ENCODE assay signal across 8 cellular contexts in genomic region chr16:3087243-3087791, GRCh38. TPM values are rescaled to one million over a fixed set of nuclear protein-coding genes. Genes with fewer than 3 reads are reported as not detected.
DNase-seq lines count a peak whose midpoint lies in the region; ATAC-seq and TF ChIP-seq lines count a peak whose summit lies in the region.
"Had no signal": no experiment of that assay in that cellular context is flagged by ENCODE, and none has a peak within 500 bp of the region (broad histone marks: within the 10 kb centered on the region; RNA-seq: fewer than 3 reads in every experiment).

No MANE protein-coding gene starts in this region.

- no peaks in the 10 kb centered on the region for H3K9me2 ChIP-seq in hepatocyte (replicated peaks; ENCODE audit: insufficient read depth)
- H3K9me2 ChIP-seq in GM23248 (ENCODE audit: insufficient read depth) = no peaks in the 10 kb centered on the region

- H3F3A ChIP-seq in smooth muscle cell (ENCODE audit: low read depth) (no peaks in the 10 kb centered on the region), GM23248 (ENCODE audit: insufficient read depth) (no peaks in the 10 kb centered on the region)

- peaks cover 32% of the 10 kb centered on the region for H3K36me3 Mint-ChIP-seq in WTC11

- H3K4me2 ChIP-seq in hepatocyte (peak overlapping the region; percentile 51), smooth muscle cell (peak overlapping the region; percentile 58), GM23248 (ENCODE audit: unreplicated experiment) (no peak overlapping the region)

- H3K79me2 ChIP-seq in hepatocyte = no peaks in the 10 kb centered on the region
- H3K79me2 ChIP-seq in smooth muscle cell (ENCODE audit: low read depth) = no peaks in the 10 kb centered on the region
- no peaks in the 10 kb centered on the region for H3K79me2 ChIP-seq in GM23248 (ENCODE audit: insufficient read depth)

- H3K27ac Mint-ChIP-seq in WTC11 = peak overlapping the region; percentile 84

- H3K9ac ChIP-seq in smooth muscle cell (ENCODE audit: low read depth) (no peak overlapping the region), GM23248 (no peak overlapping the region)

- no peak overlapping the region for H2AFZ ChIP-seq in hepatocyte
- peak overlapping the region; percentile 17 for H2AFZ ChIP-seq in smooth muscle cell (ENCODE audit: low read depth)
- no peak overlapping the region for H2AFZ ChIP-seq in GM23248

- H3K4me3 Mint-ChIP-seq in WTC11 = no peak overlapping the region

- in situ Hi-C loops in GM13977 (cut with MboI; ENCODE audit: low pct_unique_long_range_greater_than_20kb, low sequenced_read_pairs, unreplicated experiment) (no loop called here), GM23248 (cut with MboI) (no loop called here)

- POLR2A ChIA-PET in WTC11 (lab: Charles Lee) = interaction anchor here (1.0 to 1.9 kb wide), 6 partner anchors 11 to 59 kb away, joined by 3 to 12 read pairs (median 4); partner anchors contain the start of genes ZNF205 and ZSCAN10

- H3K4me3 ChIP-seq in hepatocyte = no peak overlapping the region
- no peak overlapping the region for H3K4me3 ChIP-seq in smooth muscle cell
- no peak overlapping the region for H3K4me3 ChIP-seq in GM23248

- TF ChIP-seq CTCF in GM13977 (IDR thresholded peaks at IDR 0.05; ENCODE audit: extremely low read depth, insufficient read depth, missing control alignments) (peak; percentile 57), WTC11 (IDR thresholded peaks at IDR 0.05) (no peak), hepatocyte (IDR thresholded peaks at IDR 0.05; ENCODE audit: poor library complexity) (no peak), smooth muscle cell (IDR thresholded peaks at IDR 0.05; ENCODE audit: borderline replicate concordance, insufficient read depth, poor library complexity, severe bottlenecking) (no peak)

- H4K20me1 ChIP-seq in hepatocyte (ENCODE audit: insufficient read depth, poor library complexity, severe bottlenecking) (no peaks in the 10 kb centered on the region), smooth muscle cell (ENCODE audit: low read depth) (no peaks in the 10 kb centered on the region), GM23248 (ENCODE audit: insufficient read depth) (no peaks in the 10 kb centered on the region)

- peaks cover 21% of the 10 kb centered on the region for H3K4me1 Mint-ChIP-seq in WTC11

- DNase-seq in GM13977 (ENCODE audit: low spot score) = peak; percentile 31
- peak; percentile 50 for DNase-seq in WTC11 (ENCODE audit: low spot score)
- no peak for DNase-seq in hepatocyte (ENCODE audit: low spot score)
- no peak for DNase-seq in smooth muscle cell (lab: John Stamatoyannopoulos, UW; ENCODE audit: unreplicated experiment)
- DNase-seq in GM23248 = no peak
- DNase-seq in DMS153 (lab: John Stamatoyannopoulos, UW) = no peak
- DNase-seq: glutamatergic neuron had no signal

- no peaks in the 10 kb centered on the region for H3K9me3 Mint-ChIP-seq in WTC11

- H3K27ac ChIP-seq in hepatocyte (peak overlapping the region; percentile 65), smooth muscle cell (ENCODE audit: low read depth) (no peak overlapping the region), GM23248 (no peak overlapping the region)

- ATAC-seq in WTC11 (peak; percentile 49), HG03571 (IDR thresholded peaks at IDR 0.05; ENCODE audit: unreplicated experiment) (no peak)

- no peaks in the 10 kb centered on the region for H3K27me3 Mint-ChIP-seq in WTC11 (ENCODE audit: low read depth)

- CTCF ChIA-PET in WTC11 (lab: Charles Lee) = interaction anchor here (0.8 to 5.2 kb wide), 14 partner anchors 9 to 113 kb away, joined by 3 to 52 read pairs (median 6); partner anchors contain the start of gene ZSCAN10

- H3K9me3 ChIP-seq in hepatocyte (ENCODE audit: low read depth) (no peaks in the 10 kb centered on the region), smooth muscle cell (replicated peaks; ENCODE audit: low read depth) (no peaks in the 10 kb centered on the region), GM23248 (ENCODE audit: low read depth) (no peaks in the 10 kb centered on the region)

- H3K4me1 ChIP-seq in hepatocyte (ENCODE audit: insufficient read depth) = peaks cover 7% of the 10 kb centered on the region
- H3K4me1 ChIP-seq in smooth muscle cell (ENCODE audit: low read depth) = no peaks in the 10 kb centered on the region
- H3K4me1 ChIP-seq in GM23248 (ENCODE audit: insufficient read depth) = no peaks in the 10 kb centered on the region

- H3K27me3 ChIP-seq in hepatocyte (no peaks in the 10 kb centered on the region), smooth muscle cell (ENCODE audit: low read depth) (no peaks in the 10 kb centered on the region), GM23248 (replicated peaks; ENCODE audit: insufficient read depth) (peaks cover 14% of the 10 kb centered on the region; the same call in 1 of the 2 replicates)

- WGBS in hepatocyte (ENCODE audit: low lambda C conversion rate, missing lambda C conversion rate) = 88% methylated on average over 12 of the region's 12 CpGs
- 73% methylated on average over 12 of the region's 12 CpGs for WGBS in smooth muscle cell (ENCODE audit: low lambda C conversion rate)
- 74 to 79% methylated on average over 12 of the region's 12 CpGs for WGBS in GM23248 (ENCODE audit: low coverage in 1 of 2, low lambda C conversion rate in 2 of 2, missing lambda C conversion rate in 2 of 2), 2 experiments

- H3K36me3 ChIP-seq in hepatocyte (replicated peaks; ENCODE audit: insufficient read depth, low read depth) = no peaks in the 10 kb centered on the region
- H3K36me3 ChIP-seq in smooth muscle cell (ENCODE audit: low read depth) = no peaks in the 10 kb centered on the region
- no peaks in the 10 kb centered on the region for H3K36me3 ChIP-seq in GM23248 (ENCODE audit: low read depth)

TF ChIP-seq in WTC11, 78 proteins besides CTCF, POLR2A, EP300 and RAD21 (continues in another document):
- TF ChIP-seq FOXJ3 (CRISPR knock-in tag; IDR thresholded peaks at IDR 0.05; ENCODE audit: borderline replicate concordance) = no peak
- 0 out of 2 replicates have a peak, but pooled peaks have one; percentile 18 for TF ChIP-seq TEAD4 (CRISPR knock-in tag; IDR thresholded peaks at IDR 0.05)
- TF ChIP-seq GABPB1 (CRISPR knock-in tag; IDR thresholded peaks at IDR 0.05) = no peak
- 0 out of 2 replicates have a peak, but pooled peaks have one; percentile 22 for TF ChIP-seq HMGXB4 (CRISPR knock-in tag; IDR thresholded peaks at IDR 0.05)
- TF ChIP-seq ZNF263 (CRISPR knock-in tag; IDR thresholded peaks at IDR 0.05; ENCODE audit: low read depth) = no peak

RNA-seq across cellular contexts. Expression of gene ZSCAN10, which starts 11.8 kb away (rescaled TPM):
- total RNA-seq in WTC11 (2021) = 263 to 286 TPM (median 271 TPM) in 3 replicates
- not detected in 2 replicates for total RNA-seq in hepatocyte
- not detected in 2 replicates for polyA plus RNA-seq in hepatocyte
- not detected in 2 replicates for total RNA-seq in smooth muscle cell
- polyA plus RNA-seq in smooth muscle cell = 0.30 TPM in 1 of 2 replicates, not detected in the other
- total RNA-seq in GM23248 (2014; rRNA removed; shearing (Covaris generic)) = not detected in 2 replicates
- 0.08 TPM in 1 of 2 replicates, not detected in the other for polyA plus RNA-seq in GM23248 (2016; fragmentation: Nextera tagmentation; extraction: Ambion mirVana)

RNA-seq across cellular contexts. Expression of gene IL32, which starts 21.9 kb away (rescaled TPM):
- total RNA-seq in WTC11 (2021) = 3.5 to 4.7 TPM (median 3.6 TPM) in 3 replicates
- total RNA-seq in hepatocyte = 82.0 and 110 TPM in 2 replicates
- 124 and 131 TPM in 2 replicates for polyA plus RNA-seq in hepatocyte
- 25.1 and 26.3 TPM in 2 replicates for total RNA-seq in smooth muscle cell
- 27.7 and 35.0 TPM in 2 replicates for polyA plus RNA-seq in smooth muscle cell
- total RNA-seq in GM23248 (2014; rRNA removed; shearing (Covaris generic)) = 0.76 TPM in 1 of 2 replicates, not detected in the other
- 0.56 and 1.0 TPM in 2 replicates for polyA plus RNA-seq in GM23248 (2016; fragmentation: Nextera tagmentation; extraction: Ambion mirVana)

RNA-seq across cellular contexts. Expression of gene ZNF205, which starts 25.1 kb away (rescaled TPM):
- 17.7 to 22.7 TPM (median 21.3 TPM) in 3 replicates for total RNA-seq in WTC11 (2021)
- total RNA-seq in hepatocyte = 10.0 and 12.3 TPM in 2 replicates
- polyA plus RNA-seq in hepatocyte = 12.6 and 13.2 TPM in 2 replicates
- total RNA-seq in smooth muscle cell = 7.2 and 7.9 TPM in 2 replicates
- polyA plus RNA-seq in smooth muscle cell = 11.9 and 12.8 TPM in 2 replicates
- 12.5 and 14.6 TPM in 2 replicates for total RNA-seq in GM23248 (2014; rRNA removed; shearing (Covaris generic))
- 4.2 and 4.4 TPM in 2 replicates for polyA plus RNA-seq in GM23248 (2016; fragmentation: Nextera tagmentation; extraction: Ambion mirVana)

RNA-seq across cellular contexts. Expression of gene MMP25, which starts 41.0 kb away (rescaled TPM):
- total RNA-seq in WTC11 (2021) (41.2 to 49.0 TPM (median 43.3 TPM) in 3 replicates), hepatocyte (0.60 TPM in 1 of 2 replicates, not detected in the other), smooth muscle cell (0.36 and 0.90 TPM in 2 replicates)
- polyA plus RNA-seq in hepatocyte (6.3 and 8.7 TPM in 2 replicates), smooth muscle cell (1.3 and 3.5 TPM in 2 replicates), GM23248 (2016; fragmentation: Nextera tagmentation; extraction: Ambion mirVana) (0.16 and 0.23 TPM in 2 replicates)
- total RNA-seq in GM23248 (2014; rRNA removed; shearing (Covaris generic)) = not detected in 2 replicates

RNA-seq across cellular contexts. Expression of gene ZNF213, which starts 47.5 kb away (rescaled TPM):
- total RNA-seq in WTC11 (2021) = 8.9 to 11.6 TPM (median 10.3 TPM) in 3 replicates
- total RNA-seq in hepatocyte = 3.4 and 3.8 TPM in 2 replicates
- polyA plus RNA-seq in hepatocyte = 4.0 and 6.0 TPM in 2 replicates
- total RNA-seq in smooth muscle cell = 4.4 and 9.2 TPM in 2 replicates
- polyA plus RNA-seq in smooth muscle cell = 8.3 and 9.6 TPM in 2 replicates
- total RNA-seq in GM23248 (2014; rRNA removed; shearing (Covaris generic)) = 7.3 and 7.7 TPM in 2 replicates
- 5.3 and 5.4 TPM in 2 replicates for polyA plus RNA-seq in GM23248 (2016; fragmentation: Nextera tagmentation; extraction: Ambion mirVana)

Comparison
In these comparisons a context has a peak if more than half of its experiments do, and no peak if none do; other contexts are left out.
1. DNase-seq: peak in GM13977 (single experiment) and WTC11 (single experiment); none in hepatocyte (single experiment), smooth muscle cell (single experiment), GM23248 (single experiment) and DMS153 (single experiment).
2. RNA of gene ZSCAN10, which starts 11.8 kb away (total RNA-seq): 263 to 286 TPM in WTC11; not detected in hepatocyte, not detected in smooth muscle cell and not detected in GM23248; every median in the first group is over 100 times any median in the second.